Comparison of ENCODE assay signal across 7 cellular contexts in the genomic region with DNA sequence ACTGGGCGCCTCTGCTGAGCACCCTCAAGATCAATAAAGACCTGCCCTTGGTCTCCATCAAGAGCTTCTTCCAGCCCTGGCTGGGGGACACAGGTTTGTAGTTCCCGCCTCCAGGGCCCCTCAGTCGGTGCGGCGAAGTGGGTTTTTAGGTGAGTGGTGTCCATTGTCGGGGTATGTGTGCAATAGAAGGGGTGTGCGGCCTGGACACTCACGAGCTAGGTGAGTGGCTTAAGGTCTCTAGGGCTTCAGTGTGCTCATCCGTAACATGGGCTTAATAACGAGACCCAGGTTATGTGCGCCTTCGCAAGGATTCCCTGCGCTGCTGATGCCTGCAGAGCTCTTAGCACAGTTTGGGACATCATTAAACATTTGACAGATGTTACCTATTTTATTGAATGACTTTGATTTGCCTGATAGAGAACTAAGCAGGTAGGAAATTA. TPM values are rescaled to one million over a fixed set of nuclear protein-coding genes. Genes with fewer than 3 reads are reported as not detected.
DNase-seq lines count a peak whose midpoint lies in the region; ATAC-seq, FAIRE-seq and TF ChIP-seq lines count a peak whose summit lies in the region.

No MANE protein-coding gene starts in this region.

- H3K27me3 ChIP-seq in Loucy (ENCODE audit: insufficient read depth, low read length, poor library complexity, severe bottlenecking) (no peaks in the 10 kb centered on the region), K562 (ENCODE audit: control insufficient read depth in 2 of 2, insufficient read depth in 2 of 2, low read length in 2 of 2) (no peaks in the 10 kb centered on the region; a peak in 1 of 5 replicates), thymus (ENCODE audit: control insufficient read depth, insufficient read depth) (no peaks in the 10 kb centered on the region)

- H3K36me3 ChIP-seq in Loucy (ENCODE audit: insufficient read depth, low read length) (0 out of 2 replicates have a peak, but pooled peaks cover 3% of the 10 kb centered on the region), K562 (ENCODE audit: control insufficient read depth, insufficient read depth, low read length) (peaks cover 16% of the 10 kb centered on the region; the same call in 1 of the 3 replicates), thymus (ENCODE audit: control insufficient read depth, insufficient read depth) (no peaks in the 10 kb centered on the region)

- TF ChIP-seq CTCF in Loucy (conservative IDR thresholded peaks at IDR 0.05; ENCODE audit: low read length) (no peak), K562 (IDR thresholded peaks at IDR 0.05 in 2 of 3, conservative IDR thresholded peaks at IDR 0.05 in 1 of 3; ENCODE audit: insufficient read depth in 2 of 3, low read depth in 1 of 3, low read length in 3 of 3) (no peak)

- CTCF ChIA-PET in K562 (lab: Yijun Ruan, JAX; ENCODE audit: low intra/inter-chr PET ratio), result no interaction called here

- H3K9me2 ChIP-seq in Loucy (replicated peaks; ENCODE audit: low read depth, low read length), result no peaks in the 10 kb centered on the region

- no peaks in the 10 kb centered on the region for H3K9me3 ChIP-seq in Loucy (ENCODE audit: insufficient read depth, low read depth, low read length)
- no peaks in the 10 kb centered on the region for H3K9me3 ChIP-seq in K562 (replicated peaks; ENCODE audit: control insufficient read depth, insufficient read depth, low read depth, low read length)
- no peaks in the 10 kb centered on the region for H3K9me3 ChIP-seq in thymus (ENCODE audit: control insufficient read depth)

- no peak for DNase-seq in GM12892 (ENCODE audit: insufficient read length)
- DNase-seq in K562 (ENCODE audit: extremely low read depth in 1 of 4, low spot score in 3 of 4), result peak in 1 of 4 experiments; percentile 34
- DNase-seq in left kidney (ENCODE audit: low read depth, low spot score), result peak; percentile 74
- DNase-seq in HTR-8/SVneo (ENCODE audit: insufficient read length, low spot score), result no peak

- H3K4me2 ChIP-seq in Loucy (ENCODE audit: low read depth, low read length, poor library complexity, severe bottlenecking), result peak overlapping the region; percentile 86
- H3K4me2 ChIP-seq in K562 (ENCODE audit: insufficient read depth, low read length), result peak overlapping the region; percentile 91

- intact Hi-C loops in K562 (cut with micrococcal nuclease), result no loop called here

- no peak for TF ChIP-seq RAD21 in K562 (CRISPR knock-in tag; conservative IDR thresholded peaks at IDR 0.05 in 1 of 2, IDR thresholded peaks at IDR 0.05 in 1 of 2)

- WGBS in K562 (ENCODE audit: insufficient coverage, low coverage, missing lambda C conversion rate), result 11% methylated on average over 10 of the region's 13 CpGs
- WGBS in thymus, result 15% methylated on average over 13 of the region's 13 CpGs

- H4K20me1 ChIP-seq in Loucy (ENCODE audit: insufficient read depth, low read length, poor library complexity, severe bottlenecking) (peaks cover 3% of the 10 kb centered on the region), K562 (replicated peaks; ENCODE audit: control insufficient read depth, insufficient read depth, low read length) (no peaks in the 10 kb centered on the region)

- POLR2A ChIA-PET in K562 (lab: Yijun Ruan, JAX), result interaction anchor here (0.6 kb wide), 1 partner anchor 57 kb away, joined by 3 read pairs; no protein-coding TSS in a partner anchor

- H3K4me1 ChIP-seq in Loucy (ENCODE audit: insufficient read depth, low read length, poor library complexity, severe bottlenecking) (peaks cover 52% of the 10 kb centered on the region), K562 (replicated peaks in 1 of 2; ENCODE audit: control insufficient read depth in 2 of 2, insufficient read depth in 2 of 2, low read length in 2 of 2) (peaks cover 5 to 11% of the 10 kb centered on the region in 2 experiments; a peak in 4 of 5 replicates), thymus (ENCODE audit: control insufficient read depth, insufficient read depth, low read length) (peaks cover 15% of the 10 kb centered on the region)

- TF ChIP-seq EP300 in K562 (IDR thresholded peaks at IDR 0.05; ENCODE audit: low read length), result no peak

- TF ChIP-seq POLR2A in GM12892 (IDR thresholded peaks at IDR 0.05; ENCODE audit: low read depth, low read length) (no peak), K562 (conservative IDR thresholded peaks at IDR 0.05) (no peak)

- H3K27ac ChIP-seq in K562 (ENCODE audit: extremely low read depth, low read depth, low read length), result peak overlapping the region; percentile 61; the same call in 2 of the 3 replicates
- peak overlapping the region; percentile 86 for H3K27ac ChIP-seq in thymus (ENCODE audit: low read depth)

- ATAC-seq in GM21786 (IDR thresholded peaks at IDR 0.05; ENCODE audit: unreplicated experiment) (peak; percentile 15), K562 (peak; percentile 54)

- no peaks in the 10 kb centered on the region for H3F3A ChIP-seq in Loucy (ENCODE audit: low read depth)

- H2AFZ ChIP-seq in Loucy (ENCODE audit: low read length), result peak overlapping the region; percentile 89
- H2AFZ ChIP-seq in K562 (ENCODE audit: low read depth, low read length), result peak overlapping the region; percentile 92

- H3K9ac ChIP-seq in Loucy (ENCODE audit: low read depth, low read length, poor library complexity, severe bottlenecking) (peak overlapping the region; percentile 75), K562 (ENCODE audit: insufficient read depth in 1 of 2, low read depth in 2 of 2, low read length in 2 of 2) (peak overlapping the region; percentile 66 to 96)

- H3K9me1 ChIP-seq in K562 (ENCODE audit: control insufficient read depth, insufficient read depth, low read length), result no peaks in the 10 kb centered on the region

- H3K4me3 ChIP-seq in Loucy (ENCODE audit: low read length, poor library complexity, severe bottlenecking), result peak overlapping the region; percentile 72
- H3K4me3 ChIP-seq in K562, result peak overlapping the region; percentile 89
- peak overlapping the region; percentile 84 for H3K4me3 ChIP-seq in thymus (ENCODE audit: low read length)

- in situ Hi-C loops in K562 (cut with MboI), result no loop called here

- no TSS peak for BruUV-seq in K562 (replicated peaks; lab: Mats Ljungman, UMichigan)

- H3K79me2 ChIP-seq in Loucy (ENCODE audit: insufficient read depth, low read length), result peaks cover 55% of the 10 kb centered on the region
- H3K79me2 ChIP-seq in K562 (ENCODE audit: control insufficient read depth, insufficient read depth, low read length), result peaks cover 19% of the 10 kb centered on the region

- peak; percentile 14 for FAIRE-seq in GM12892 (lab: Jason Lieb, UNC)
- FAIRE-seq in K562 (lab: Jason Lieb, UNC), result no peak
- FAIRE-seq in HTR-8/SVneo (lab: Jason Lieb, UNC), result no peak

TF ChIP-seq in K562, 482 proteins besides CTCF, POLR2A, EP300 and RAD21 (continues in another document):
- no peak for TF ChIP-seq TBP (optimal IDR thresholded peaks at IDR 0.05; ENCODE audit: low read depth, low read length)
- TF ChIP-seq EWSR1 (IDR thresholded peaks at IDR 0.05; ENCODE audit: borderline replicate concordance, low read depth, partially characterized antibody), result no peak
- TF ChIP-seq, protein P1, sequence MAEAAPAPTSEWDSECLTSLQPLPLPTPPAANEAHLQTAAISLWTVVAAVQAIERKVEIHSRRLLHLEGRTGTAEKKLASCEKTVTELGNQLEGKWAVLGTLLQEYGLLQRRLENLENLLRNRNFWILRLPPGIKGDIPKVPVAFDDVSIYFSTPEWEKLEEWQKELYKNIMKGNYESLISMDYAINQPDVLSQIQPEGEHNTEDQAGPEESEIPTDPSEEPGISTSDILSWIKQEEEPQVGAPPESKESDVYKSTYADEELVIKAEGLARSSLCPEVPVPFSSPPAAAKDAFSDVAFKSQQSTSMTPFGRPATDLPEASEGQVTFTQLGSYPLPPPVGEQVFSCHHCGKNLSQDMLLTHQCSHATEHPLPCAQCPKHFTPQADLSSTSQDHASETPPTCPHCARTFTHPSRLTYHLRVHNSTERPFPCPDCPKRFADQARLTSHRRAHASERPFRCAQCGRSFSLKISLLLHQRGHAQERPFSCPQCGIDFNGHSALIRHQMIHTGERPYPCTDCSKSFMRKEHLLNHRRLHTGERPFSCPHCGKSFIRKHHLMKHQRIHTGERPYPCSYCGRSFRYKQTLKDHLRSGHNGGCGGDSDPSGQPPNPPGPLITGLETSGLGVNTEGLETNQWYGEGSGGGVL (CRISPR knock-in tag; IDR thresholded peaks at IDR 0.05), result no peak
- TF ChIP-seq ZNF445 (CRISPR knock-in tag; IDR thresholded peaks at IDR 0.05; ENCODE audit: low read depth), result no peak
- no peak for TF ChIP-seq GTF2E2 (tag; IDR thresholded peaks at IDR 0.05)
- no peak for TF ChIP-seq SPI1 (IDR thresholded peaks at IDR 0.05; ENCODE audit: borderline replicate concordance, low read depth, low read length)
- TF ChIP-seq C11orf30 (IDR thresholded peaks at IDR 0.05; ENCODE audit: low read depth), result no peak

RNA-seq across cellular contexts. Expression of gene CEP78, which starts 0.7 kb away (rescaled TPM):
- 19.9 TPM for polyA plus RNA-seq in GM12892 (2012; ENCODE audit: missing spikeins)
- total RNA-seq in K562 (2011; cell fraction: chromatin; rRNA removed; ENCODE audit: low replicate concordance), result 15.4 and 45.2 TPM in 2 replicates
- 7.3 and 11.1 TPM in 2 replicates for total RNA-seq in K562 (2011; cell fraction: nucleolus; rRNA removed)
- 15.1 and 25.1 TPM in 2 replicates for total RNA-seq in K562 (2011; cell fraction: nucleoplasm; rRNA removed)
- 26.0 and 41.4 TPM in 2 replicates for total RNA-seq in K562 (2014; rRNA removed)
- total RNA-seq in K562 (2014; rRNA removed; fragmentation: Illumina TruSeq; extraction: Trizol), result 23.4 and 24.6 TPM in 2 replicates
- total RNA-seq in K562 (2015; rRNA removed; fragmentation: Illumina TruSeq; extraction: Trizol), result 22.4 and 24.3 TPM in 2 replicates
- total RNA-seq in K562 (2021), result 18.3 and 21.5 TPM in 2 replicates
- 17.1 and 22.8 TPM in 2 replicates for polyA plus RNA-seq in K562 (2011; rRNA removed)
- polyA plus RNA-seq in K562 (2011; cell fraction: cytosol; rRNA removed), result 5.0 and 9.7 TPM in 2 replicates
- 16.2 and 20.6 TPM in 2 replicates for polyA plus RNA-seq in K562 (2011; cell fraction: nucleus; rRNA removed)
- 11.5 and 11.6 TPM in 2 replicates for polyA plus RNA-seq in K562 (2012)
- polyA plus RNA-seq in K562 (2014; fragmentation: Illumina TruSeq; extraction: Trizol), result 15.4 and 20.2 TPM in 2 replicates
- 1 to 10 TPM; 3.5 to 4.5 TPM for polyA plus RNA-seq in K562 (2014; fragmentation: Nextera tagmentation; extraction: Ambion mirVana)
- polyA plus RNA-seq in K562 (2014; rRNA removed), result 17.3 and 18.4 TPM in 2 replicates
- 16.7 and 17.4 TPM in 2 replicates for polyA minus RNA-seq in K562 (2011; rRNA and poly(A)+ RNA removed)
- polyA minus RNA-seq in K562 (2011; cell fraction: cytosol; rRNA and poly(A)+ RNA removed), result 5.3 and 8.1 TPM in 2 replicates
- polyA minus RNA-seq in K562 (2011; cell fraction: nucleus; rRNA and poly(A)+ RNA removed), result 14.9 and 18.1 TPM in 2 replicates
- 22.8 TPM for polyA plus RNA-seq in thymus
